Comparison of ENCODE assay signal across 8 cellular contexts in the genomic region with DNA sequence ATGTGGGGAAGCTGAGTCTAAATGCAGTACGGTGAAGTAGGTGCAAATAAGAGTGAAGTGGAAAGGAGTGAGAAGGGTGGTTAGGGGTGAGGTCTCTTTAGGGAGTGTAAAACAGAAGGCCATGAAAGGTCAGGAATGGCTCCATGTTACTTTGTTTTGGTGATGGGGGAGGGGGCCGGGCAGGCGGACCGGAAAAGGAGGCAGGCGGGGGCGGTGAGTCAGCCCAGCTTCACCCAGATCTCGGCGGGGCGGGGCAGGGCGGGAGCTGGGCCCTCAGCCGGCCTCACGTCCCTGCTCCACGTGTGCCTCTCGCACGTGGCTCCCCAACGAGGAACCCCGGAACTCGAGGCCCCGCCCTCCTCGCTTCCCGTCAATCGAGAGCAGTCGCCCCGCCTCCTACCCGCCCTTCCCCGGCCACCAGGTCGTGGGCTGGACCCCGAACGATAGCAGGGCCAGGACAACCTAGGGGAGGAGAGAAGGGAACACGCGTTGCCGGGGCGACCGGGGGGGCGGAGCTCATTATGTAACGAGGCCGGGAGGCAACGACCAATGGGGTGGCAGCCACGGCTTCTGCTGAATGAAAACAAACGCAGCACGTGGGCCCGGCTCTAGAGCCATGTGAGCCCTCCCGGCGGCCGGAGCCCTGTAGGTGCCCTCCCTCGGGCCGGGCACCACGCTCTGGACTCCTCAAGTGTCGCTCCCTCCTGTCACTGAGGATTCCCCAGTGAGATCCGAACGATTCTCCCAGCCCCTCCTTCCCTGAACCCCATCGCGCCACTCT. TPM values are rescaled to one million over a fixed set of nuclear protein-coding genes. Genes with fewer than 3 reads are reported as not detected.
A peak's percentile ranks its signal among the peaks of the same experiment; 100 is the strongest.
DNase-seq lines count a peak whose midpoint lies in the region; ATAC-seq and TF ChIP-seq lines count a peak whose summit lies in the region.

No MANE protein-coding gene starts in this region.

- peak; percentile 98 for TF ChIP-seq POLR2A in right lobe of liver (IDR thresholded peaks at IDR 0.05)

- peak overlapping the region; percentile 77 for H3K4me3 ChIP-seq in BLaER1
- peak overlapping the region; percentile 89 to 92 (median 91) for H3K4me3 ChIP-seq in right lobe of liver

- peak overlapping the region; percentile 85 for H3K9ac ChIP-seq in BLaER1

- H3K27ac ChIP-seq in BLaER1 = peak overlapping the region; percentile 99
- peak overlapping the region; percentile 93 to 96 (median 95) for H3K27ac ChIP-seq in right lobe of liver

- H3K27me3 ChIP-seq in BLaER1 (no peaks in the 10 kb centered on the region), right lobe of liver (no peaks in the 10 kb centered on the region)

- H3K4me2 ChIP-seq in BLaER1 = peak overlapping the region; percentile 99

- TF ChIP-seq CTCF in right lobe of liver (IDR thresholded peaks at IDR 0.05) = no peak

- ATAC-seq in GM19395 (IDR thresholded peaks at IDR 0.05; ENCODE audit: unreplicated experiment) = peak; percentile 55
- peak; percentile 38 for ATAC-seq in HG03565 (IDR thresholded peaks at IDR 0.05; ENCODE audit: unreplicated experiment)
- peak; percentile 63 to 81 (median 74) for ATAC-seq in right lobe of liver

- DNase-seq in NCI-H82 (lab: John Stamatoyannopoulos, UW) = peak; percentile 99
- DNase-seq in activated CD4-positive, alpha-beta T cell treated with anti-CD3 and anti-CD28 coated beads, Interleukin-2, amount 50 U/mL, for 48 hours = peak; percentile 99
- peak; percentile 97 for DNase-seq in dermis blood vessel endothelial cell
- peak; percentile 99 to 100 (median 100) for DNase-seq in right lobe of liver
- DNase-seq in stimulated activated CD4-positive, alpha-beta T cell treated with anti-CD3 and anti-CD28 coated beads, Interleukin-4, amount 100 ng/mL, for 1 hour = peak; percentile 99

- WGBS in right lobe of liver (ENCODE audit: insufficient coverage, low coverage, low lambda C conversion rate, missing lambda C conversion rate) = 0% methylated on average over 2 of the region's 53 CpGs

- H3K36me3 ChIP-seq in BLaER1 = peaks cover 21% of the 10 kb centered on the region
- H3K36me3 ChIP-seq in right lobe of liver = peaks cover 0 to 35% (median 21%) of the 10 kb centered on the region in 4 donors

- no peaks in the 10 kb centered on the region for H4K20me1 ChIP-seq in BLaER1

- no peaks in the 10 kb centered on the region for H3K9me3 ChIP-seq in BLaER1
- H3K9me3 ChIP-seq in right lobe of liver = no peaks in the 10 kb centered on the region

- H3K4me1 ChIP-seq in BLaER1 (peaks cover 85% of the 10 kb centered on the region), right lobe of liver (peaks cover 2 to 61% (median 36%) of the 10 kb centered on the region in 4 donors)

- intact Hi-C loops in right lobe of liver (cut with DNase I) = no loop called here

RNA-seq across cellular contexts. Expression of gene NR1D1, which starts 1.4 kb away (rescaled TPM):
- total RNA-seq in dermis blood vessel endothelial cell (1.7 and 2.3 TPM in 2 replicates), right lobe of liver (10 to 100 TPM in 4 of 6 experiments, 1 to 10 TPM in 2; 6.9 to 29.8 (median 16.0) TPM)

RNA-seq across cellular contexts. Expression of gene MSL1, which starts 22.7 kb away (rescaled TPM):
- total RNA-seq in dermis blood vessel endothelial cell = 50.2 and 54.1 TPM in 2 replicates
- total RNA-seq in right lobe of liver = 10 to 100 TPM; 31.1 to 43.8 (median 36.0) TPM

RNA-seq across cellular contexts. Expression of gene THRA, which starts 36.3 kb away (rescaled TPM):
- total RNA-seq in dermis blood vessel endothelial cell (32.5 and 58.2 TPM in 2 replicates), right lobe of liver (1 to 10 TPM; 3.7 to 9.4 (median 7.7) TPM)

RNA-seq across cellular contexts. Expression of gene CASC3, which starts 41.3 kb away (rescaled TPM):
- total RNA-seq in dermis blood vessel endothelial cell = 26.4 and 31.6 TPM in 2 replicates
- 10 to 100 TPM; 19.6 to 31.5 (median 25.9) TPM for total RNA-seq in right lobe of liver

RNA-seq across cellular contexts. Expression of gene MED24, which starts 44.8 kb away (rescaled TPM):
- total RNA-seq in dermis blood vessel endothelial cell (52.2 and 77.4 TPM in 2 replicates), right lobe of liver (10 to 100 TPM; 29.0 to 38.2 (median 35.9) TPM)

Comparison
In these comparisons a context has a peak if more than half of its experiments do, and no peak if none do; other contexts are left out.
1. Peak in every context shown above with its lines: DNase-seq, ATAC-seq, H3K4me3 ChIP-seq and H3K27ac ChIP-seq.